Comparison of ENCODE assay signal across 2 cellular contexts in the genomic region with DNA sequence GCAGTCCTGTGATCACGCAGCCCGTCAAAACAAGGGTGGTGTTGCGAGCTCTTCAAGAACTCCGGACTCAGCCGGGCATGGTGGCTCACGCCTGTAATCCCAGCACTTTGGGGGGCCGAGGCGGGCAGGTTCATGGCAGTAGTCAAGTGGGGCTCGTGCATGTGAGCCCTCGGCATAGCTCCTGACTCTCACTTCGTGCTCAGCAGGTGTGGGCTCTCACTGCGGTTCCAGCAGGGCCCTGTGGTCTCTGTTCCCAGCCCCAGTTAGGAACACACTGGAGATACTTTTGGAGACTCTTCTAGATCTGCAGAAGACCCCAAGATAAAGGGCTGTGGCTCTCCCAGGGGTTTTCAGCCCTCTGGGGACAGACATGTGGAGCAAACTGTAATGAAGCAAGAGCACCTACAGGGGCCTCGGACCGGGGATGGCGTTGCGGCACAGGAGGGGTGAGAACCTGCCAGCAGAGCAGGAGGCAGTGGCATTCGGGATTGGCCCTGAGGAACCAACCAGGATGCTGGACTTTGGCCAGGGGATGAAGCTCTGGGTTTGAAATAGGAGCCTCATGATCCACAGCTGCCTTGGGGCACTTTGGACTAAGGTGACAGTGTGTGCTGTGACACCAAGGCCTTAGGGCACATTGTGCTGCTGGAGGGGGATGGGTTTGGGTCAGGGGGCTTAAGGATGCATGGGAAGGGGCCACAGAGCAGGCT.
TF ChIP-seq lines count a peak whose summit lies in the region.

No MANE protein-coding gene starts in this region.

TF ChIP-seq in A549, 52 proteins besides CTCF, POLR2A, EP300 and RAD21 (continued from another document):
- TF ChIP-seq, protein P1, sequence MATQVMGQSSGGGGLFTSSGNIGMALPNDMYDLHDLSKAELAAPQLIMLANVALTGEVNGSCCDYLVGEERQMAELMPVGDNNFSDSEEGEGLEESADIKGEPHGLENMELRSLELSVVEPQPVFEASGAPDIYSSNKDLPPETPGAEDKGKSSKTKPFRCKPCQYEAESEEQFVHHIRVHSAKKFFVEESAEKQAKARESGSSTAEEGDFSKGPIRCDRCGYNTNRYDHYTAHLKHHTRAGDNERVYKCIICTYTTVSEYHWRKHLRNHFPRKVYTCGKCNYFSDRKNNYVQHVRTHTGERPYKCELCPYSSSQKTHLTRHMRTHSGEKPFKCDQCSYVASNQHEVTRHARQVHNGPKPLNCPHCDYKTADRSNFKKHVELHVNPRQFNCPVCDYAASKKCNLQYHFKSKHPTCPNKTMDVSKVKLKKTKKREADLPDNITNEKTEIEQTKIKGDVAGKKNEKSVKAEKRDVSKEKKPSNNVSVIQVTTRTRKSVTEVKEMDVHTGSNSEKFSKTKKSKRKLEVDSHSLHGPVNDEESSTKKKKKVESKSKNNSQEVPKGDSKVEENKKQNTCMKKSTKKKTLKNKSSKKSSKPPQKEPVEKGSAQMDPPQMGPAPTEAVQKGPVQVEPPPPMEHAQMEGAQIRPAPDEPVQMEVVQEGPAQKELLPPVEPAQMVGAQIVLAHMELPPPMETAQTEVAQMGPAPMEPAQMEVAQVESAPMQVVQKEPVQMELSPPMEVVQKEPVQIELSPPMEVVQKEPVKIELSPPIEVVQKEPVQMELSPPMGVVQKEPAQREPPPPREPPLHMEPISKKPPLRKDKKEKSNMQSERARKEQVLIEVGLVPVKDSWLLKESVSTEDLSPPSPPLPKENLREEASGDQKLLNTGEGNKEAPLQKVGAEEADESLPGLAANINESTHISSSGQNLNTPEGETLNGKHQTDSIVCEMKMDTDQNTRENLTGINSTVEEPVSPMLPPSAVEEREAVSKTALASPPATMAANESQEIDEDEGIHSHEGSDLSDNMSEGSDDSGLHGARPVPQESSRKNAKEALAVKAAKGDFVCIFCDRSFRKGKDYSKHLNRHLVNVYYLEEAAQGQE (IDR thresholded peaks at IDR 0.05), result no peak
- TF ChIP-seq, protein P2, sequence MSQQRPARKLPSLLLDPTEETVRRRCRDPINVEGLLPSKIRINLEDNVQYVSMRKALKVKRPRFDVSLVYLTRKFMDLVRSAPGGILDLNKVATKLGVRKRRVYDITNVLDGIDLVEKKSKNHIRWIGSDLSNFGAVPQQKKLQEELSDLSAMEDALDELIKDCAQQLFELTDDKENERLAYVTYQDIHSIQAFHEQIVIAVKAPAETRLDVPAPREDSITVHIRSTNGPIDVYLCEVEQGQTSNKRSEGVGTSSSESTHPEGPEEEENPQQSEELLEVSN (IDR thresholded peaks at IDR 0.05; ENCODE audit: borderline replicate concordance, low read depth), result no peak
- no peak for TF ChIP-seq ZSCAN20 (CRISPR knock-in tag; IDR thresholded peaks at IDR 0.05)
- no peak for TF ChIP-seq PHF8 (IDR thresholded peaks at IDR 0.05; ENCODE audit: borderline replicate concordance, low read depth)
- TF ChIP-seq MYC (IDR thresholded peaks at IDR 0.05; ENCODE audit: borderline replicate concordance, low read length), result no peak
- TF ChIP-seq CBX2 (IDR thresholded peaks at IDR 0.05; ENCODE audit: borderline replicate concordance, low read depth), result no peak
- TF ChIP-seq MAFK (IDR thresholded peaks at IDR 0.05; ENCODE audit: partially characterized antibody), result no peak
TF ChIP-seq in A549: peak in this region for 0.

TF ChIP-seq in GM23338, 12 proteins besides CTCF, POLR2A, EP300 and RAD21 (continued from another document):
- TF ChIP-seq, protein P3, sequence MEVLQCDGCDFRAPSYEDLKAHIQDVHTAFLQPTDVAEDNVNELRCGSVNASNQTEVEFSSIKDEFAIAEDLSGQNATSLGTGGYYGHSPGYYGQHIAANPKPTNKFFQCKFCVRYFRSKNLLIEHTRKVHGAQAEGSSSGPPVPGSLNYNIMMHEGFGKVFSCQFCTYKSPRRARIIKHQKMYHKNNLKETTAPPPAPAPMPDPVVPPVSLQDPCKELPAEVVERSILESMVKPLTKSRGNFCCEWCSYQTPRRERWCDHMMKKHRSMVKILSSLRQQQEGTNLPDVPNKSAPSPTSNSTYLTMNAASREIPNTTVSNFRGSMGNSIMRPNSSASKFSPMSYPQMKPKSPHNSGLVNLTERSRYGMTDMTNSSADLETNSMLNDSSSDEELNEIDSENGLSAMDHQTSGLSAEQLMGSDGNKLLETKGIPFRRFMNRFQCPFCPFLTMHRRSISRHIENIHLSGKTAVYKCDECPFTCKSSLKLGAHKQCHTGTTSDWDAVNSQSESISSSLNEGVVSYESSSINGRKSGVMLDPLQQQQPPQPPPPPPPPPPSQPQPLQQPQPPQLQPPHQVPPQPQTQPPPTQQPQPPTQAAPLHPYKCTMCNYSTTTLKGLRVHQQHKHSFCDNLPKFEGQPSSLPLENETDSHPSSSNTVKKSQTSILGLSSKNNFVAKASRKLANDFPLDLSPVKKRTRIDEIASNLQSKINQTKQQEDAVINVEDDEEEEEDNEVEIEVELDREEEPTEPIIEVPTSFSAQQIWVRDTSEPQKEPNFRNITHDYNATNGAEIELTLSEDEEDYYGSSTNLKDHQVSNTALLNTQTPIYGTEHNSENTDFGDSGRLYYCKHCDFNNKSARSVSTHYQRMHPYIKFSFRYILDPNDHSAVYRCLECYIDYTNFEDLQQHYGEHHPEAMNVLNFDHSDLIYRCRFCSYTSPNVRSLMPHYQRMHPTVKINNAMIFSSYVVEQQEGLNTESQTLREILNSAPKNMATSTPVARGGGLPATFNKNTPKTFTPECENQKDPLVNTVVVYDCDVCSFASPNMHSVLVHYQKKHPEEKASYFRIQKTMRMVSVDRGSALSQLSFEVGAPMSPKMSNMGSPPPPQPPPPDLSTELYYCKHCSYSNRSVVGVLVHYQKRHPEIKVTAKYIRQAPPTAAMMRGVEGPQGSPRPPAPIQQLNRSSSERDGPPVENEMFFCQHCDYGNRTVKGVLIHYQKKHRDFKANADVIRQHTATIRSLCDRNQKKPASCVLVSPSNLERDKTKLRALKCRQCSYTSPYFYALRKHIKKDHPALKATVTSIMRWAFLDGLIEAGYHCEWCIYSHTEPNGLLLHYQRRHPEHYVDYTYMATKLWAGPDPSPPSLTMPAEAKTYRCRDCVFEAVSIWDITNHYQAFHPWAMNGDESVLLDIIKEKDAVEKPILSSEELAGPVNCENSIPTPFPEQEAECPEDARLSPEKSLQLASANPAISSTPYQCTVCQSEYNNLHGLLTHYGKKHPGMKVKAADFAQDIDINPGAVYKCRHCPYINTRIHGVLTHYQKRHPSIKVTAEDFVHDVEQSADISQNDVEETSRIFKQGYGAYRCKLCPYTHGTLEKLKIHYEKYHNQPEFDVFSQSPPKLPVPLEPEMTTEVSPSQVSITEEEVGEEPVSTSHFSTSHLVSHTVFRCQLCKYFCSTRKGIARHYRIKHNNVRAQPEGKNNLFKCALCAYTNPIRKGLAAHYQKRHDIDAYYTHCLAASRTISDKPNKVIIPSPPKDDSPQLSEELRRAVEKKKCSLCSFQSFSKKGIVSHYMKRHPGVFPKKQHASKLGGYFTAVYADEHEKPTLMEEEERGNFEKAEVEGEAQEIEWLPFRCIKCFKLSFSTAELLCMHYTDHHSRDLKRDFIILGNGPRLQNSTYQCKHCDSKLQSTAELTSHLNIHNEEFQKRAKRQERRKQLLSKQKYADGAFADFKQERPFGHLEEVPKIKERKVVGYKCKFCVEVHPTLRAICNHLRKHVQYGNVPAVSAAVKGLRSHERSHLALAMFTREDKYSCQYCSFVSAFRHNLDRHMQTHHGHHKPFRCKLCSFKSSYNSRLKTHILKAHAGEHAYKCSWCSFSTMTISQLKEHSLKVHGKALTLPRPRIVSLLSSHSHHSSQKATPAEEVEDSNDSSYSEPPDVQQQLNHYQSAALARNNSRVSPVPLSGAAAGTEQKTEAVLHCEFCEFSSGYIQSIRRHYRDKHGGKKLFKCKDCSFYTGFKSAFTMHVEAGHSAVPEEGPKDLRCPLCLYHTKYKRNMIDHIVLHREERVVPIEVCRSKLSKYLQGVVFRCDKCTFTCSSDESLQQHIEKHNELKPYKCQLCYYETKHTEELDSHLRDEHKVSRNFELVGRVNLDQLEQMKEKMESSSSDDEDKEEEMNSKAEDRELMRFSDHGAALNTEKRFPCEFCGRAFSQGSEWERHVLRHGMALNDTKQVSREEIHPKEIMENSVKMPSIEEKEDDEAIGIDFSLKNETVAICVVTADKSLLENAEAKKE (CRISPR knock-in tag; IDR thresholded peaks at IDR 0.05), result no peak
- no peak for TF ChIP-seq POLR2AphosphoS5 (IDR thresholded peaks at IDR 0.05; ENCODE audit: low read depth)
- TF ChIP-seq, protein P4, sequence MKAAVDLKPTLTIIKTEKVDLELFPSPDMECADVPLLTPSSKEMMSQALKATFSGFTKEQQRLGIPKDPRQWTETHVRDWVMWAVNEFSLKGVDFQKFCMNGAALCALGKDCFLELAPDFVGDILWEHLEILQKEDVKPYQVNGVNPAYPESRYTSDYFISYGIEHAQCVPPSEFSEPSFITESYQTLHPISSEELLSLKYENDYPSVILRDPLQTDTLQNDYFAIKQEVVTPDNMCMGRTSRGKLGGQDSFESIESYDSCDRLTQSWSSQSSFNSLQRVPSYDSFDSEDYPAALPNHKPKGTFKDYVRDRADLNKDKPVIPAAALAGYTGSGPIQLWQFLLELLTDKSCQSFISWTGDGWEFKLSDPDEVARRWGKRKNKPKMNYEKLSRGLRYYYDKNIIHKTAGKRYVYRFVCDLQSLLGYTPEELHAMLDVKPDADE (IDR thresholded peaks at IDR 0.05), result no peak
- no peak for TF ChIP-seq JUNB (IDR thresholded peaks at IDR 0.05; ENCODE audit: unreplicated experiment)
- TF ChIP-seq, protein P1 (IDR thresholded peaks at IDR 0.05; ENCODE audit: unreplicated experiment), result no peak
- TF ChIP-seq NANOG (IDR thresholded peaks at IDR 0.05; ENCODE audit: borderline replicate concordance), result no peak
- TF ChIP-seq EZH2phosphoT487 (IDR thresholded peaks at IDR 0.05; ENCODE audit: unreplicated experiment), result no peak
- TF ChIP-seq STAT1 (IDR thresholded peaks at IDR 0.05; ENCODE audit: unreplicated experiment), result no peak
TF ChIP-seq in GM23338: peak in this region for 0.
